ENCODE assay signal across 2 cellular contexts in the genomic region with DNA sequence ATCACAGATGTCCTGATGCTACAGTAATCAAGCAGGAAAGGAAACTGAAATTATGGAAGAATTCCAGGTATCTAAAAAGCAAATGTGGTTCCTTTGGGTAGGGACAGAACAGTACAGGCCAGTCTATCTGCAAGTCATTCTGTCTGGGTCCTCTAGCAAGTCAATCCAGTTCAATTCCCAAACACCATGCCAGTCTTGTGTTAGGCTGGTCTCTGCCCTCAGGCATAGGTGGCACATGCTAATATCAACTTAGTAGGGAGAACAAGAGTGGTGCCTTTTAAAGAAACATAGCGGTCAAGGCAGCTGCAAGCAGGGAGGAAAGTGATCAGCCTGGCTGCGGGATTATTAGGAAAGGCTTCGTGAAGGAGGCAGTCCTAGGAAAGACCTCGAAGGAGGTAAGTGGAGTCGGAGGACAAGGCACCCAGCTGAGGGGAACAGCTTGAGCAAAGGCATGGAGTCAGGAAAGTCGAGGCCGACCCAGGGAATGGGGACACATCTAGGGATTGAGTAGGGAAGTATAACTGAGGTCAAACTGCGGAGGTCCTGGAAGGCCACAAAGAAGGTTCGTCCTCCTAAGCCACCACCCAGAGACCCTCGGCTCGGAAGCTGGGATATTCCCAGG.
TF ChIP-seq lines count a peak whose summit lies in the region.

No MANE protein-coding gene starts in this region.

TF ChIP-seq in IMR-90, 13 proteins besides CTCF, POLR2A, EP300 and RAD21:
- TF ChIP-seq SMC3 (IDR thresholded peaks at IDR 0.05; ENCODE audit: low read depth, low read length) (no peak), RFX5 (IDR thresholded peaks at IDR 0.05; ENCODE audit: low read depth, low read length) (no peak), MAZ (IDR thresholded peaks at IDR 0.05; ENCODE audit: borderline replicate concordance, low read depth, low read length) (no peak)

TF ChIP-seq in H1, 55 proteins besides CTCF, POLR2A, EP300 and RAD21:
- TF ChIP-seq CBX5 (IDR thresholded peaks at IDR 0.05; ENCODE audit: low read depth, low read length) (no peak), TBP (IDR thresholded peaks at IDR 0.05; ENCODE audit: low read depth, low read length) (no peak), ZNF274 (IDR thresholded peaks at IDR 0.05; ENCODE audit: borderline replicate concordance, extremely low read depth, low read length) (no peak), NANOG (IDR thresholded peaks at IDR 0.05; ENCODE audit: insufficient read depth, low read depth, low read length, poor library complexity, severe bottlenecking) (no peak), GABPA (IDR thresholded peaks at IDR 0.05; ENCODE audit: borderline replicate concordance, insufficient read depth, low read length) (no peak), TAF7 (optimal IDR thresholded peaks at IDR 0.05; ENCODE audit: borderline replicate concordance, low read depth, low read length) (no peak), BACH1 (IDR thresholded peaks at IDR 0.05; ENCODE audit: low read length) (no peak), KDM5A (IDR thresholded peaks at IDR 0.05; ENCODE audit: low read length) (no peak), SIN3A (conservative IDR thresholded peaks at IDR 0.05 in 1 of 2, IDR thresholded peaks at IDR 0.05 in 1 of 2; ENCODE audit: low read depth in 1 of 2, low read length in 2 of 2) (no peak), TEAD4 (IDR thresholded peaks at IDR 0.05; ENCODE audit: low read depth, low read length) (no peak), EZH2 (IDR thresholded peaks at IDR 0.05; ENCODE audit: low read depth, low read length, severe bottlenecking) (no peak), FOSL1 (IDR thresholded peaks at IDR 0.05; ENCODE audit: insufficient read depth, low read depth, low read length) (no peak), TAF1 (IDR thresholded peaks at IDR 0.05; ENCODE audit: low read depth, low read length) (no peak), SP4 (IDR thresholded peaks at IDR 0.05; ENCODE audit: low read length) (no peak), SAP30 (IDR thresholded peaks at IDR 0.05; ENCODE audit: insufficient read depth, insufficient replicate concordance, low read length) (no peak)
- TF ChIP-seq, protein P1, sequence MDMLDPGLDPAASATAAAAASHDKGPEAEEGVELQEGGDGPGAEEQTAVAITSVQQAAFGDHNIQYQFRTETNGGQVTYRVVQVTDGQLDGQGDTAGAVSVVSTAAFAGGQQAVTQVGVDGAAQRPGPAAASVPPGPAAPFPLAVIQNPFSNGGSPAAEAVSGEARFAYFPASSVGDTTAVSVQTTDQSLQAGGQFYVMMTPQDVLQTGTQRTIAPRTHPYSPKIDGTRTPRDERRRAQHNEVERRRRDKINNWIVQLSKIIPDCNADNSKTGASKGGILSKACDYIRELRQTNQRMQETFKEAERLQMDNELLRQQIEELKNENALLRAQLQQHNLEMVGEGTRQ (IDR thresholded peaks at IDR 0.05; ENCODE audit: low read length), result no peak
